Comparison of ENCODE assay signal across 24 cellular contexts in the genomic region with DNA sequence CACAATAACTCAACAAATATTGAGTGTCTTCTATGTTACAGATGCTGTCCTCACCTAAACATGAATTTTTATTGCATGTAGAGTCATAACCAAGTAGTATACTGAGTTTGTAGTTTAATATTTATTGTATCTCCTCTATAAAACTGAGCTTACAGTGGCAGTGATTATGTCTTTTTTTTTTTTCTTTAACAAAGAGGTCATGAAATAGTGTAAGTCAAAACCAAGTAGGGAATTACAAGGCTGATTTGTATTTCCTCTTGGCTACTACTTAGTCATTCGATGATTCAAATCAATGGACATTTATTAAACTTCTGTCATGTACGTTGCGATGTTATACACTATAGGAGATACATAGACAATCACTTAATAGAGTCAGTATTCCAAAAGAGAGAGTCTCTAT.
"Had no signal": no experiment of that assay in that cellular context is flagged by ENCODE, and none has a peak within 500 bp of the region (broad histone marks: within the 10 kb centered on the region; RNA-seq: fewer than 3 reads in every experiment).

No MANE protein-coding gene starts in this region.

- H3K27ac Mint-ChIP-seq: activated CD4-positive, alpha-beta T cell treated with anti-CD3 and anti-CD28 coated beads, Interleukin-2, amount 10 ng/mL, durations not matched to agents 24 days and 14 days; activated CD8-positive, alpha-beta T cell treated with anti-CD3 and anti-CD28 coated beads, Interleukin-2, amount 10 ng/mL, durations not matched to agents 7 days and 5 days; activated naive CD8-positive, alpha-beta T cell treated with anti-CD3 and anti-CD28 coated beads for 36 hours; natural killer cell; WTC11 had no signal

- H3K79me2 ChIP-seq: hepatocyte had no signal

- H3K4me3 ChIP-seq: gastrocnemius medialis, hepatocyte, left ventricle myocardium inferior, right atrium auricular region, transverse colon had no signal

- H3K4me3 Mint-ChIP-seq: activated CD4-positive, alpha-beta T cell treated with anti-CD3 and anti-CD28 coated beads, Interleukin-2, amount 10 ng/mL, durations not matched to agents 24 days and 14 days; activated CD8-positive, alpha-beta T cell treated with anti-CD3 and anti-CD28 coated beads, Interleukin-2, amount 10 ng/mL, durations not matched to agents 7 days and 5 days; activated naive CD8-positive, alpha-beta T cell treated with anti-CD3 and anti-CD28 coated beads for 36 hours; natural killer cell; WTC11 had no signal

- ATAC-seq: activated CD8-positive, alpha-beta T cell treated with anti-CD3 and anti-CD28 coated beads, Interleukin-2, amount 10 ng/mL, durations not matched to agents 7 days and 5 days; gastrocnemius medialis; natural killer cell; WTC11 had no signal

- H3K36me3 ChIP-seq: gastrocnemius medialis, left ventricle myocardium inferior, neutrophil, right atrium auricular region, transverse colon had no signal

- H3K9me3 ChIP-seq: gastrocnemius medialis, left ventricle myocardium inferior, neutrophil, right atrium auricular region, transverse colon had no signal

- H3K27ac ChIP-seq: gastrocnemius medialis, hepatocyte, left ventricle myocardium inferior, neutrophil, right atrium auricular region, transverse colon had no signal

- H3K4me1 Mint-ChIP-seq: activated CD4-positive, alpha-beta T cell treated with anti-CD3 and anti-CD28 coated beads, Interleukin-2, amount 10 ng/mL, durations not matched to agents 24 days and 14 days; activated naive CD8-positive, alpha-beta T cell treated with anti-CD3 and anti-CD28 coated beads for 36 hours; natural killer cell; WTC11 had no signal

- H3K27me3 ChIP-seq: gastrocnemius medialis, hepatocyte, neutrophil, right atrium auricular region, transverse colon had no signal

- H3K27me3 Mint-ChIP-seq: activated CD4-positive, alpha-beta T cell treated with anti-CD3 and anti-CD28 coated beads, Interleukin-2, amount 10 ng/mL, durations not matched to agents 24 days and 14 days; activated naive CD8-positive, alpha-beta T cell treated with anti-CD3 and anti-CD28 coated beads for 36 hours had no signal

- H3K36me3 Mint-ChIP-seq: activated naive CD8-positive, alpha-beta T cell treated with anti-CD3 and anti-CD28 coated beads for 36 hours; natural killer cell; WTC11 had no signal

- H3K4me2 ChIP-seq: hepatocyte had no signal

- DNase-seq: activated CD4-positive, alpha-beta T cell treated with anti-CD3 and anti-CD28 coated beads, Interleukin-2, amount 10 ng/mL, durations not matched to agents 24 days and 14 days; activated CD8-positive, alpha-beta memory T cell treated with anti-CD3 and anti-CD28 coated beads, Interleukin-2, amount 50 U/mL, for 4 hours; activated CD8-positive, alpha-beta T cell treated with anti-CD3 and anti-CD28 coated beads, Interleukin-2, amount 10 ng/mL, durations not matched to agents 7 days and 5 days; activated effector memory CD4-positive, alpha-beta T cell treated with anti-CD3 and anti-CD28 coated beads, Interleukin-2, amount 50 U/mL, for 16 hours; activated naive CD8-positive, alpha-beta T cell treated with anti-CD3 and anti-CD28 coated beads for 36 hours; activated T-cell treated with anti-CD3 and anti-CD28 coated beads, Interleukin-2, amount 50 U/mL, for 48 hours; amygdala; cerebellar nuclear complex; effector CD8-positive, alpha-beta T cell; gastrocnemius medialis; left ventricle myocardium inferior; mesendoderm; natural killer cell; small intestine; stimulated activated CD4-positive, alpha-beta T cell treated with anti-CD3 and anti-CD28 coated beads, Interleukin-4, amount 100 ng/mL, for 24 hours; stimulated activated naive CD4-positive, alpha-beta T cell treated with Interleukin-2 at 50 U/mL for 16 hours; substantia nigra; T-helper 2 cell; transverse colon had no signal

- H2AFZ ChIP-seq: hepatocyte had no signal

- H3K9me3 Mint-ChIP-seq: activated CD4-positive, alpha-beta T cell treated with anti-CD3 and anti-CD28 coated beads, Interleukin-2, amount 10 ng/mL, durations not matched to agents 24 days and 14 days; activated naive CD8-positive, alpha-beta T cell treated with anti-CD3 and anti-CD28 coated beads for 36 hours; natural killer cell had no signal

- FAIRE-seq: keratinocyte, small intestine had no signal
